8 cellular contexts compared by ENCODE assay signal in genomic region chr1:151060241-151061011, GRCh38. TPM values are rescaled to one million over a fixed set of nuclear protein-coding genes. Genes with fewer than 3 reads are reported as not detected.
DNase-seq lines count a peak whose midpoint lies in the region; ATAC-seq and TF ChIP-seq lines count a peak whose summit lies in the region.

MLLT11 (plus strand) TSS chr1:151060397; CDS start chr1:151067225, 6,828 bp downstream.

- H3K27ac ChIP-seq in dorsolateral prefrontal cortex (peak within 1 kb of the TSS; percentile 82 to 99 (median 96)), layer of hippocampus (ENCODE audit: low read depth, low read length) (peak within 1 kb of the TSS; percentile 95)

- no peaks in the 10 kb centered on the region for H3K27me3 ChIP-seq in MG63
- no peaks in the 10 kb centered on the region for H3K27me3 ChIP-seq in dorsolateral prefrontal cortex
- no peaks in the 10 kb centered on the region for H3K27me3 ChIP-seq in layer of hippocampus (ENCODE audit: control insufficient read depth, insufficient read depth, low read length)

- H3K36me3 ChIP-seq in MG63, result peaks cover 32% of the 10 kb centered on the region

- peak in 18 of 56 donors; percentile 8 to 49 (median 19) for TF ChIP-seq CTCF in dorsolateral prefrontal cortex (IDR thresholded peaks at IDR 0.05 in 54 of 56, conservative IDR thresholded peaks at IDR 0.05 in 2 of 56; ENCODE audit: low read depth in 1 of 56, partially characterized antibody in 56 of 56)

- intact Hi-C loops in dorsolateral prefrontal cortex (cut with DNase I), result loop anchor here in 1 of 2 donors (1.0 kb wide), 1 partner anchor 12 kb away; no protein-coding TSS in a partner anchor

- no peaks in the 10 kb centered on the region for H3K9me3 ChIP-seq in MG63

- peak; percentile 92 for DNase-seq in DMS79 (lab: John Stamatoyannopoulos, UW)
- peak; percentile 54 for DNase-seq in MG63
- peak; percentile 54 for DNase-seq in SW480 (ENCODE audit: low spot score)
- DNase-seq in dorsolateral prefrontal cortex, result peak in 9 of 10 donors; percentile 58 to 82 (median 67)
- DNase-seq in stimulated activated naive CD8-positive, alpha-beta T cell treated with anti-CD3 and anti-CD28 coated beads, Interleukin-15, Interleukin-2, amounts not matched to agents 100 U/mL and 50 U/mL, for 24 hours, result peak; percentile 62
- DNase-seq in activated gamma-delta T cell (lab: John Stamatoyannopoulos, UW), result no peak
- DNase-seq in NK-92 (lab: John Stamatoyannopoulos, UW; ENCODE audit: unreplicated experiment), result no peak

- H3K4me3 ChIP-seq in MG63, result peak within 1 kb of the TSS; percentile 98
- H3K4me3 ChIP-seq in dorsolateral prefrontal cortex, result peak within 1 kb of the TSS; percentile 62 to 99 (median 87)

- ATAC-seq in stimulated activated naive CD8-positive, alpha-beta T cell treated with anti-CD3 and anti-CD28 coated beads, Interleukin-15, Interleukin-2, amounts not matched to agents 100 U/mL and 50 U/mL, for 24 hours, result no peak

RNA-seq across cellular contexts. Expression of gene MLLT11, which starts in this region (rescaled TPM):
- 6.8 and 11.5 TPM in 2 replicates for total RNA-seq in MG63 (2014; rRNA removed; shearing (Covaris generic); ENCODE audit: low replicate concordance)
- 100 to 1,000 TPM in 38 of 120 experiments, 10 to 100 TPM in 82; 27.7 to 125 (median 89.6) TPM for total RNA-seq in dorsolateral prefrontal cortex

Comparison
In these comparisons a context has a peak if more than half of its experiments do, and no peak if none do; other contexts are left out.
1. DNase-seq: peak in DMS79 (single experiment), MG63 (single experiment), SW480 (single experiment), dorsolateral prefrontal cortex (9 of 10) and stimulated activated naive CD8-positive, alpha-beta T cell treated with anti-CD3 and anti-CD28 coated beads, Interleukin-15, Interleukin-2, amounts not matched to agents 100 U/mL and 50 U/mL, for 24 hours (single experiment); none in activated gamma-delta T cell (single experiment) and NK-92 (single experiment).